Comparison of ENCODE assay signal across 9 cellular contexts in the genomic region with DNA sequence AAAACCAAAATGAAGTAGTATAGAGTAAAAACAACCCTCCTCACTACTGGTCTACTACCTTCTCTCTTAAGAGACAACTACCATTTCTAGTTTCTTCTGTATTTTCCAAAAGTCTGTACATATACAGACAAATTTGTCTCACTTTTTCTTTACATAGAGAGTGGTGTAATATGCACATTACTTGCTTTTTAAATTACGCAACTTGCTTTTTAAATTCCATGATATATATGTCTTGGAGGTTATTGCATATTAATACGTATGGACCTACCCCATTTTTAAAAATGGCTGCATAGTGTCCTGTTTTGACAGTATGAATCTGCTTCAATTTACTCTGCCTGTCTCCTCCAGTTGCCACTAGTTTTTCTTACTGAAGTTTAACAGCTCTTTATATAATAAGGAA. TPM values are rescaled to one million over a fixed set of nuclear protein-coding genes. Genes with fewer than 3 reads are reported as not detected.
"Had no signal": no experiment of that assay in that cellular context is flagged by ENCODE, and none has a peak within 500 bp of the region (broad histone marks: within the 10 kb centered on the region; RNA-seq: fewer than 3 reads in every experiment).

No MANE protein-coding gene starts in this region.

- FAIRE-seq: H1, H54, HTR-8/SVneo had no signal

- H3K4me2 ChIP-seq: GM23338, KMS-11 had no signal

- ATAC-seq: GM23338 had no signal

- DNase-seq: H9, HCEC 1CT, KBM-7 had no signal

- H3K9ac ChIP-seq: KMS-11 had no signal

- H2AFZ ChIP-seq: GM23338 had no signal

- H3K4me3 ChIP-seq: GM23338 had no signal

- H3K27ac ChIP-seq: KMS-11 had no signal

RNA-seq across cellular contexts. Expression of gene AQP8, which starts 42.5 kb away (rescaled TPM):
- total RNA-seq: GM23338, H1, H9, HT-29 had no signal
- polyA plus RNA-seq: GM23338, H1 had no signal
